Comparison of ENCODE assay signal across 9 cellular contexts in genomic region chr5:139651863-139652787, GRCh38. TPM values are rescaled to one million over a fixed set of nuclear protein-coding genes. Genes with fewer than 3 reads are reported as not detected.
A peak's percentile ranks its signal among the peaks of the same experiment; 100 is the strongest.
DNase-seq lines count a peak whose midpoint lies in the region; ATAC-seq, FAIRE-seq and TF ChIP-seq lines count a peak whose summit lies in the region.
"Had no signal": no experiment of that assay in that cellular context is flagged by ENCODE, and none has a peak within 500 bp of the region (broad histone marks: within the 10 kb centered on the region; RNA-seq: fewer than 3 reads in every experiment).

No MANE protein-coding gene starts in this region.

- peak overlapping the region; percentile 58 for H3K27ac Mint-ChIP-seq in activated naive CD8-positive, alpha-beta T cell treated with anti-CD3 and anti-CD28 coated beads, Interleukin-2, amount 50 U/mL, for 24 hours

- FAIRE-seq in RCC 7860 (lab: Jason Lieb, UNC): peak; percentile 87

- peak overlapping the region; percentile 95 for H3K27ac ChIP-seq in vagina
- H3K27ac ChIP-seq: HL-60 had no signal

- peaks cover 61% of the 10 kb centered on the region for H3K4me1 Mint-ChIP-seq in activated naive CD8-positive, alpha-beta T cell treated with anti-CD3 and anti-CD28 coated beads, Interleukin-2, amount 50 U/mL, for 24 hours

- no peaks in the 10 kb centered on the region for H3K27me3 ChIP-seq in vagina

- no peaks in the 10 kb centered on the region for H3K36me3 Mint-ChIP-seq in activated naive CD8-positive, alpha-beta T cell treated with anti-CD3 and anti-CD28 coated beads, Interleukin-2, amount 50 U/mL, for 24 hours (ENCODE audit: low read depth)

- no peaks in the 10 kb centered on the region for H3K9me3 Mint-ChIP-seq in activated naive CD8-positive, alpha-beta T cell treated with anti-CD3 and anti-CD28 coated beads, Interleukin-2, amount 50 U/mL, for 24 hours

- H3K4me3 Mint-ChIP-seq in activated naive CD8-positive, alpha-beta T cell treated with anti-CD3 and anti-CD28 coated beads, Interleukin-2, amount 50 U/mL, for 24 hours: peak overlapping the region; percentile 55

- intact Hi-C loops in Right ventricle myocardium inferior (cut with DNase I) (loop anchor here (2.0 kb wide), 1 partner anchor 35 kb away; no protein-coding TSS in a partner anchor), vagina (cut with DNase I) (loop anchor here (5.0 kb wide), 1 partner anchor 45 kb away; no protein-coding TSS in a partner anchor)

- DNase-seq in AG08396 (ENCODE audit: low spot score) (peak; percentile 85), RCC 7860 (ENCODE audit: low spot score) (peak; percentile 94), Right ventricle myocardium inferior (ENCODE audit: missing footprints) (peak; percentile 77), omental fat pad (ENCODE audit: low spot score) (no peak), vagina (ENCODE audit: extremely low spot score in 2 of 2) (no peak)
- peak; percentile 83 for DNase-seq in activated naive CD8-positive, alpha-beta T cell treated with anti-CD3 and anti-CD28 coated beads, Interleukin-2, amount 50 U/mL, for 24 hours

- H3K4me1 ChIP-seq in vagina: peaks cover 89% of the 10 kb centered on the region

- no peaks in the 10 kb centered on the region for H3K36me3 ChIP-seq in vagina

- H3K27me3 Mint-ChIP-seq in activated naive CD8-positive, alpha-beta T cell treated with anti-CD3 and anti-CD28 coated beads, Interleukin-2, amount 50 U/mL, for 24 hours: peaks cover 38% of the 10 kb centered on the region

- no peak for TF ChIP-seq CTCF in omental fat pad (IDR thresholded peaks at IDR 0.05)
- no peak for TF ChIP-seq CTCF in vagina (IDR thresholded peaks at IDR 0.05)

- no peaks in the 10 kb centered on the region for H3K9me3 ChIP-seq in vagina

- H3K4me3 ChIP-seq in vagina: peak overlapping the region; percentile 65 to 67

- ATAC-seq in GM18907 (IDR thresholded peaks at IDR 0.05; ENCODE audit: unreplicated experiment) (peak; percentile 42), HG03097 (IDR thresholded peaks at IDR 0.05; ENCODE audit: low FRiP score, unreplicated experiment) (peak; percentile 38), Right ventricle myocardium inferior (peak; percentile 14), omental fat pad (ENCODE audit: low FRiP score) (peak; percentile 62)
- peak; percentile 46 for ATAC-seq in activated naive CD8-positive, alpha-beta T cell treated with anti-CD3 and anti-CD28 coated beads, Interleukin-2, amount 50 U/mL, for 24 hours

- TF ChIP-seq POLR2A in vagina (IDR thresholded peaks at IDR 0.05): no peak

RNA-seq across cellular contexts. Expression of gene CXXC5, which starts 4.0 kb away (rescaled TPM):
- total RNA-seq in Right ventricle myocardium inferior (74.1 TPM), omental fat pad (10 to 100 TPM; 14.9 to 27.3 (median 25.0) TPM), vagina (51.8 TPM)

Comparison
In these comparisons a context has a peak if more than half of its experiments do, and no peak if none do; other contexts are left out.
1. DNase-seq: peak in AG08396 (single experiment), RCC 7860 (single experiment), activated naive CD8-positive, alpha-beta T cell treated with anti-CD3 and anti-CD28 coated beads, Interleukin-2, amount 50 U/mL, for 24 hours (single experiment) and Right ventricle myocardium inferior (single experiment); none in omental fat pad (single experiment) and vagina (0 of 2).
2. Peak in every context shown above with its lines, with median percentiles within 50 percentile points of each other: ATAC-seq.